ENCODE assay signal across 17 cellular contexts in genomic region chr15:70578196-70578595, GRCh38.
A peak's percentile ranks its signal among the peaks of the same experiment; 100 is the strongest.
DNase-seq lines count a peak whose midpoint lies in the region; ATAC-seq, FAIRE-seq and TF ChIP-seq lines count a peak whose summit lies in the region.
"Had no signal": no experiment of that assay in that cellular context is flagged by ENCODE, and none has a peak within 500 bp of the region (broad histone marks: within the 10 kb centered on the region; RNA-seq: fewer than 3 reads in every experiment).

No MANE protein-coding gene starts in this region.

- WGBS in endodermal cell (ENCODE audit: insufficient coverage in 1 of 2, insufficient read length in 1 of 2), 2 experiments = 94 to 95% methylated on average over 5 to 10 of the region's 10 CpGs

- H3K27ac Mint-ChIP-seq in endodermal cell = no peak overlapping the region
- H3K27ac Mint-ChIP-seq: CD4-positive, CD25-positive, alpha-beta regulatory T cell; GM23338; HFFc6 had no signal

- H3K9me3 ChIP-seq in endodermal cell (ENCODE audit: control insufficient read depth, low read length) = peaks cover 11% of the 10 kb centered on the region
- H3K9me3 ChIP-seq: HAP-1 had no signal

- no peak overlapping the region for H3K27ac ChIP-seq in endodermal cell (ENCODE audit: low read depth, low read length)
- H3K27ac ChIP-seq: BLaER1 treated with 17β-estradiol and CSF1 and Interleukin-3, amounts not matched to agents 10 nM and 100 nM; HL-60 had no signal

- H3K27me3 ChIP-seq in endodermal cell (ENCODE audit: control insufficient read depth, insufficient read depth, low read length, poor library complexity, severe bottlenecking) = no peaks in the 10 kb centered on the region
- H3K27me3 ChIP-seq: BLaER1 treated with 17β-estradiol and CSF1 and Interleukin-3, amounts not matched to agents 10 nM and 100 nM had no signal

- TF ChIP-seq CTCF in endodermal cell (conservative IDR thresholded peaks at IDR 0.05) = no peak

- no peaks in the 10 kb centered on the region for H3K36me3 Mint-ChIP-seq in endodermal cell (ENCODE audit: low read depth)

- ATAC-seq in sciatic nerve (no peak), HG02970 (IDR thresholded peaks at IDR 0.05; ENCODE audit: low FRiP score, unreplicated experiment) (no peak)
- ATAC-seq: GM23338, K562 had no signal

- DNase-seq in HTR-8/SVneo (ENCODE audit: insufficient read length, low spot score) (no peak), endodermal cell (peak; percentile 30), sciatic nerve (ENCODE audit: low spot score) (peak; percentile 49), urothelium cell line (ENCODE audit: low spot score) (no peak), NCI-H2171 (lab: John Stamatoyannopoulos, UW) (no peak), posterior vena cava (ENCODE audit: low spot score) (no peak)
- DNase-seq: ACHN; Calu3; CD4-positive, CD25-positive, alpha-beta regulatory T cell; DMS 273 treated with DMSO at 0.1 percent for 48 hours; HFFc6 had no signal

- no peaks in the 10 kb centered on the region for H3K36me3 ChIP-seq in endodermal cell (ENCODE audit: control insufficient read depth, insufficient read depth, low read length)
- H3K36me3 ChIP-seq: BLaER1 treated with 17β-estradiol and CSF1 and Interleukin-3, amounts not matched to agents 10 nM and 100 nM; HAP-1 had no signal

- intact Hi-C loops in sciatic nerve (cut with DNase I) (no loop called here), posterior vena cava (cut with DNase I) (no loop called here)

- peaks cover 18% of the 10 kb centered on the region for H3K9me3 Mint-ChIP-seq in endodermal cell

- no peaks in the 10 kb centered on the region for H3K4me1 Mint-ChIP-seq in endodermal cell

- H3K4me3 ChIP-seq in endodermal cell (ENCODE audit: low read length) = no peak overlapping the region
- H3K4me3 ChIP-seq: BLaER1 treated with 17β-estradiol and CSF1 and Interleukin-3, amounts not matched to agents 10 nM and 100 nM; GM23338; HAP-1; K562 had no signal

- H3K27me3 Mint-ChIP-seq in endodermal cell (ENCODE audit: insufficient read depth) = peaks cover 2% of the 10 kb centered on the region
- H3K27me3 Mint-ChIP-seq: CD4-positive, CD25-positive, alpha-beta regulatory T cell had no signal

- FAIRE-seq in HTR-8/SVneo (lab: Jason Lieb, UNC) (peak; percentile 59), urothelium cell line (lab: Jason Lieb, UNC) (peak; percentile 17)
- FAIRE-seq: K562 had no signal

- no peak overlapping the region for H3K4me3 Mint-ChIP-seq in endodermal cell
- H3K4me3 Mint-ChIP-seq: CD4-positive, CD25-positive, alpha-beta regulatory T cell; GM23338; HFFc6 had no signal

- no peak overlapping the region for H3K9ac ChIP-seq in endodermal cell (ENCODE audit: extremely low read depth, low read length, poor library complexity, severe bottlenecking)
- H3K9ac ChIP-seq: BLaER1 treated with 17β-estradiol and CSF1 and Interleukin-3, amounts not matched to agents 10 nM and 100 nM had no signal

- peaks cover 6% of the 10 kb centered on the region for H3K4me1 ChIP-seq in endodermal cell (ENCODE audit: control insufficient read depth, insufficient read depth, low read length)

Comparison
In these comparisons a context has a peak if more than half of its experiments do, and no peak if none do; other contexts are left out.
1. DNase-seq: peak in endodermal cell (single experiment) and sciatic nerve (single experiment); none in HTR-8/SVneo (single experiment), urothelium cell line (single experiment), NCI-H2171 (single experiment) and posterior vena cava (single experiment).